8 cellular contexts compared by ENCODE assay signal in the genomic region with DNA sequence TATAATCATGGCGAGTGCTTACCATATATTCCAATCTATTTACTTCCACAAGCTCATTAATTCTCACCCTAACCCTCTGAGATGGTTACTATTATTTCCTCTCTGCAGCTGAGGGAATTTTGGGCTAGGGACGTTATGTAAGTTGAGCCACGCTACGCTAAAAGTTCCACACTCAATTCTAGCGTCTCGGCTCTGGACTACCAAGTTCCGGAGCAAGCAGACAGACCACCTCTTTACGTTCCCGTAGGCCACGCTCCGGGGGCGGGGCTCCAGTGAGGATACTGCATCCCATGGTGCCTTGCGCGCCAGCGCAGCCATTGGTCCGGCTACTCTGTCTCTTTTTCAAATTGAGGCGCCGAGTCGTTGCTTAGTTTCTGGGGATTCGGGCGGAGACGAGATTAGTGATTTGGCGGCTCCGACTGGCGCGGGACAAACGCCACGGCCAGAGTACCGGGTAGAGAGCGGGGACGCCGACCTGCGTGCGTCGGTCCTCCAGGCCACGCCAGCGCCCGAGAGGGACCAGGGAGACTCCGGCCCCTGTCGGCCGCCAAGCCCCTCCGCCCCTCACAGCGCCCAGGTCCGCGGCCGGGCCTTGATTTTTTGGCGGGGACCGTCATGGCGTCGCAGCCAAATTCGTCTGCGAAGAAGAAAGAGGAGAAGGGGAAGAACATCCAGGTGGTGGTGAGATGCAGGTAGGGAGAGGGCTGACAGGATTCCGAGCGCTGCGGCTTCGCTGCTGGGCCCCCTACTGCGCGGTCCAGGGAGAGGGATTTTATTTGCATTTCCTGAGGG. TPM values are rescaled to one million over a fixed set of nuclear protein-coding genes. Genes with fewer than 3 reads are reported as not detected.
A peak's percentile ranks its signal among the peaks of the same experiment; 100 is the strongest.
DNase-seq lines count a peak whose midpoint lies in the region; ATAC-seq and TF ChIP-seq lines count a peak whose summit lies in the region.

A gene (plus strand): TSS at position 370 of the 792 bp plus-strand sequence. CDS start 246 bp downstream, at position 616.

- H3K4me3 ChIP-seq in GM06990 (replicated peaks; ENCODE audit: low read depth, low read length) (peak within 1 kb of the TSS; percentile 95), thoracic aorta (peak within 1 kb of the TSS; percentile 76)

- H3K36me3 ChIP-seq in GM06990 (ENCODE audit: control insufficient read depth, insufficient read depth, low read length) (no peaks in the 10 kb centered on the region), thoracic aorta (no peaks in the 10 kb centered on the region)

- H3K27ac Mint-ChIP-seq in activated naive CD4-positive, alpha-beta T cell treated with anti-CD3 and anti-CD28 coated beads, Interleukin-2, amount 50 U/mL, for 72 hours, result peak within 1 kb of the TSS; percentile 95 to 100

- H3K4me1 ChIP-seq in thoracic aorta (ENCODE audit: control insufficient read depth in 1 of 2, low read depth in 2 of 2), result peaks cover 0 to 13% of the 10 kb centered on the region in 2 donors

- no peaks in the 10 kb centered on the region for H3K9me3 ChIP-seq in thoracic aorta

- TF ChIP-seq CTCF in GM06990 (IDR thresholded peaks at IDR 0.05; ENCODE audit: insufficient read depth, low read length, poor library complexity, severe bottlenecking), result no peak
- no peak for TF ChIP-seq CTCF in omental fat pad (IDR thresholded peaks at IDR 0.05)
- TF ChIP-seq CTCF in thoracic aorta (IDR thresholded peaks at IDR 0.05), result no peak

- no peaks in the 10 kb centered on the region for H3K9me3 Mint-ChIP-seq in activated naive CD4-positive, alpha-beta T cell treated with anti-CD3 and anti-CD28 coated beads, Interleukin-2, amount 50 U/mL, for 72 hours

- DNase-seq in GM06990 (ENCODE audit: extremely low read depth, insufficient read length) (peak; percentile 95), NCI-H1092 treated with DMSO at 0.1 percent for 48 hours (lab: John Stamatoyannopoulos, UW) (peak; percentile 90), SKM-1 (lab: John Stamatoyannopoulos, UW; ENCODE audit: unreplicated experiment) (peak; percentile 91), glomerular visceral epithelial cell (ENCODE audit: extremely low spot score) (peak; percentile 96), omental fat pad (ENCODE audit: low spot score) (peak; percentile 95), thoracic aorta (ENCODE audit: low spot score) (peak; percentile 95)
- DNase-seq in activated naive CD4-positive, alpha-beta T cell treated with anti-CD3 and anti-CD28 coated beads, Interleukin-2, amount 50 U/mL, for 72 hours (ENCODE audit: low spot score in 2 of 2), result peak; percentile 95 to 97

- H3K27ac ChIP-seq in thoracic aorta, result peak within 1 kb of the TSS; percentile 95 to 96

- peaks cover 20 to 39% of the 10 kb centered on the region in 2 donors for H3K36me3 Mint-ChIP-seq in activated naive CD4-positive, alpha-beta T cell treated with anti-CD3 and anti-CD28 coated beads, Interleukin-2, amount 50 U/mL, for 72 hours

- H3K27me3 ChIP-seq in GM06990 (replicated peaks; ENCODE audit: control insufficient read depth, insufficient read depth, low read length) (no peaks in the 10 kb centered on the region), thoracic aorta (replicated peaks; ENCODE audit: insufficient read depth) (no peaks in the 10 kb centered on the region)

- peak; percentile 71 for ATAC-seq in HG02588 (IDR thresholded peaks at IDR 0.05; ENCODE audit: unreplicated experiment)
- ATAC-seq in activated naive CD4-positive, alpha-beta T cell treated with anti-CD3 and anti-CD28 coated beads, Interleukin-2, amount 50 U/mL, for 72 hours, result peak; percentile 86
- peak; percentile 94 for ATAC-seq in omental fat pad (ENCODE audit: low FRiP score)
- ATAC-seq in thoracic aorta (ENCODE audit: insufficient number of reproducible peaks, low FRiP score, low read depth), result peak; percentile 92

RNA-seq across cellular contexts. Expression of the gene that starts here (rescaled TPM):
- 10 to 100 TPM; 55.3 to 57.7 TPM for total RNA-seq in activated naive CD4-positive, alpha-beta T cell treated with anti-CD3 and anti-CD28 coated beads, Interleukin-2, amount 50 U/mL, for 72 hours
- 1 to 10 TPM in 1 of 4 donors, under 1 TPM in 3; 0.37 to 2.2 (median 0.69) TPM for total RNA-seq in omental fat pad
- 1 to 10 TPM in 1 of 2 donors, under 1 TPM in 1; 0.81 to 1.9 TPM for total RNA-seq in thoracic aorta

Comparison
In these comparisons a context has a peak if more than half of its experiments do, and no peak if none do; other contexts are left out.
1. Peak in every context shown above with its lines: DNase-seq, ATAC-seq, H3K4me3 ChIP-seq and H3K27ac ChIP-seq.
2. RNA of the gene that starts here (total RNA-seq): 55.3 to 57.7 TPM in activated naive CD4-positive, alpha-beta T cell treated with anti-CD3 and anti-CD28 coated beads, Interleukin-2, amount 50 U/mL, for 72 hours; 0.81 to 1.9 TPM in thoracic aorta and 0.37 to 2.2 TPM in omental fat pad; every median in the first group is over 10 times any median in the second.